In genomic region chr1:109827986-109828385, GRCh38 we compare ENCODE assay signal across 20 cellular contexts.
"Had no signal": no experiment of that assay in that cellular context is flagged by ENCODE, and none has a peak within 500 bp of the region (broad histone marks: within the 10 kb centered on the region; RNA-seq: fewer than 3 reads in every experiment).

No MANE protein-coding gene starts in this region.

- H3K27ac Mint-ChIP-seq: activated B cell treated with CpG ODN at 0.5 μM for 24 hours; activated CD4-positive, alpha-beta memory T cell treated with anti-CD3 and anti-CD28 coated beads for 36 hours; activated naive CD8-positive, alpha-beta T cell treated with anti-CD3 and anti-CD28 coated beads, Interleukin-2, amount 10 ng/mL, durations not matched to agents 7 days and 5 days; brain; mesothelial cell of epicardium; natural killer cell treated with Interleukin-12 subunit alpha and Interleukin-12 subunit beta and Interleukin-15 and Interleukin-18, amount 100 ng/mL, for 72 hours had no signal

- H3K36me3 ChIP-seq: gastrocnemius medialis, upper lobe of right lung had no signal

- H3K27me3 ChIP-seq: dorsolateral prefrontal cortex, gastrocnemius medialis, upper lobe of right lung had no signal

- H3K4me3 ChIP-seq: dorsolateral prefrontal cortex, gastrocnemius medialis, lung, upper lobe of right lung had no signal

- H3K27me3 Mint-ChIP-seq: activated CD4-positive, alpha-beta memory T cell treated with anti-CD3 and anti-CD28 coated beads for 36 hours; activated naive CD8-positive, alpha-beta T cell treated with anti-CD3 and anti-CD28 coated beads, Interleukin-2, amount 10 ng/mL, durations not matched to agents 7 days and 5 days; stimulated activated naive CD8-positive, alpha-beta T cell treated with anti-CD3 and anti-CD28 coated beads, Interleukin-15, amount 100 ng/mL, for 72 hours had no signal

- H3K36me3 Mint-ChIP-seq: brain; mesothelial cell of epicardium; natural killer cell treated with Interleukin-12 subunit alpha and Interleukin-12 subunit beta and Interleukin-15 and Interleukin-18, amount 100 ng/mL, for 72 hours had no signal

- H3K4me1 Mint-ChIP-seq: brain, mesothelial cell of epicardium had no signal

- H3K9me3 ChIP-seq: gastrocnemius medialis, upper lobe of right lung had no signal

- H3K4me3 Mint-ChIP-seq: activated B cell treated with CpG ODN at 0.5 μM for 24 hours; activated CD4-positive, alpha-beta memory T cell treated with anti-CD3 and anti-CD28 coated beads for 36 hours; activated naive CD8-positive, alpha-beta T cell treated with anti-CD3 and anti-CD28 coated beads, Interleukin-2, amount 10 ng/mL, durations not matched to agents 7 days and 5 days; brain; mesothelial cell of epicardium; natural killer cell treated with Interleukin-12 subunit alpha and Interleukin-12 subunit beta and Interleukin-15 and Interleukin-18, amount 100 ng/mL, for 72 hours; stimulated activated naive CD8-positive, alpha-beta T cell treated with anti-CD3 and anti-CD28 coated beads, Interleukin-15, amount 100 ng/mL, for 72 hours had no signal

- ATAC-seq: gastrocnemius medialis; natural killer cell treated with Interleukin-12 subunit alpha and Interleukin-12 subunit beta and Interleukin-15 and Interleukin-18, amount 100 ng/mL, for 72 hours; stimulated activated naive CD8-positive, alpha-beta T cell treated with anti-CD3 and anti-CD28 coated beads, Interleukin-15, amount 100 ng/mL, for 72 hours; upper lobe of right lung had no signal

- DNase-seq: activated B cell treated with CpG ODN at 0.5 μM for 24 hours; activated CD4-positive, alpha-beta memory T cell treated with anti-CD3 and anti-CD28 coated beads for 36 hours; activated CD4-positive, alpha-beta T cell treated with anti-CD3 and anti-CD28 coated beads for 4 hours; activated naive CD4-positive, alpha-beta T cell; activated naive CD8-positive, alpha-beta T cell treated with anti-CD3 and anti-CD28 coated beads, Interleukin-2, amount 10 ng/mL, durations not matched to agents 7 days and 5 days; activated T-cell treated with anti-CD3 and anti-CD28 coated beads for 4 hours; central memory CD4-positive, alpha-beta T cell; dorsolateral prefrontal cortex; erythroblast; gastrocnemius medialis; retina; stimulated activated CD4-positive, alpha-beta T cell treated with anti-CD3 and anti-CD28 coated beads, Interleukin-2, amount 100 ng/mL, for 24 hours; stimulated activated naive CD8-positive, alpha-beta T cell treated with anti-CD3 and anti-CD28 coated beads, Interleukin-15, amount 100 ng/mL, for 72 hours; T-helper 1 cell; T-helper 9 cell; upper lobe of right lung had no signal

- H3K9me3 Mint-ChIP-seq: activated B cell treated with CpG ODN at 0.5 μM for 24 hours; natural killer cell treated with Interleukin-12 subunit alpha and Interleukin-12 subunit beta and Interleukin-15 and Interleukin-18, amount 100 ng/mL, for 72 hours had no signal

- H3K27ac ChIP-seq: dorsolateral prefrontal cortex, gastrocnemius medialis, upper lobe of right lung had no signal
